23 cellular contexts compared by ENCODE assay signal in genomic region chr7:40978047-40978446, GRCh38.
DNase-seq lines count a peak whose midpoint lies in the region; ATAC-seq, FAIRE-seq and TF ChIP-seq lines count a peak whose summit lies in the region.
"Had no signal": no experiment of that assay in that cellular context is flagged by ENCODE, and none has a peak within 500 bp of the region (broad histone marks: within the 10 kb centered on the region; RNA-seq: fewer than 3 reads in every experiment).

No MANE protein-coding gene starts in this region.

- 90% methylated on average over 1 of the region's 1 CpG for WGBS in SK-N-SH (ENCODE audit: low lambda C conversion rate)

- intact Hi-C loops in PC-3 (cut with micrococcal nuclease), result no loop called here

- no peaks in the 10 kb centered on the region for H3K4me1 Mint-ChIP-seq in activated naive CD8-positive, alpha-beta T cell treated with anti-CD3 and anti-CD28 coated beads for 36 hours

- H3F3A ChIP-seq in SK-N-SH (replicated peaks; ENCODE audit: insufficient read depth) (no peaks in the 10 kb centered on the region), PC-3 (ENCODE audit: low read length, unreplicated experiment) (no peaks in the 10 kb centered on the region)

- H3K4me2 ChIP-seq in SK-N-SH (no peak overlapping the region), PC-3 (ENCODE audit: low read length) (no peak overlapping the region)
- H3K4me2 ChIP-seq: BLaER1 had no signal

- H3K9me3 ChIP-seq in SK-N-SH, result no peaks in the 10 kb centered on the region
- no peaks in the 10 kb centered on the region for H3K9me3 ChIP-seq in PC-3 (ENCODE audit: low read length)
- H3K9me3 ChIP-seq: BLaER1 had no signal

- H2AFZ ChIP-seq in SK-N-SH (ENCODE audit: low read depth), result no peak overlapping the region
- no peak overlapping the region for H2AFZ ChIP-seq in PC-3 (ENCODE audit: low read length)

- BruUV-seq in PC-3 (replicated peaks; lab: Mats Ljungman, UMichigan), result no TSS peak

- H3K27me3 Mint-ChIP-seq in activated naive CD8-positive, alpha-beta T cell treated with anti-CD3 and anti-CD28 coated beads for 36 hours, result peaks cover 5% of the 10 kb centered on the region

- CTCF ChIA-PET in SK-N-SH (lab: Yijun Ruan, JAX), result interaction anchor here (0.7 kb wide), 1 partner anchor 998 kb away, joined by 3 read pairs; no protein-coding TSS in a partner anchor
- CTCF ChIA-PET in PC-3 (lab: Charles Lee), result no interaction called here

- POLR2A ChIA-PET in SK-N-SH (lab: Yijun Ruan, JAX), result no interaction called here
- POLR2A ChIA-PET in PC-3 (lab: Charles Lee; ENCODE audit: unreplicated experiment), result no interaction called here

- H3K79me2 ChIP-seq in SK-N-SH (ENCODE audit: insufficient read depth), result no peaks in the 10 kb centered on the region
- H3K79me2 ChIP-seq in PC-3 (ENCODE audit: low read length), result no peaks in the 10 kb centered on the region

- no peak overlapping the region for H3K27ac Mint-ChIP-seq in activated naive CD8-positive, alpha-beta T cell treated with anti-CD3 and anti-CD28 coated beads for 36 hours
- H3K27ac Mint-ChIP-seq: CD8-positive, alpha-beta T cell had no signal

- H4K20me1 ChIP-seq in SK-N-SH (ENCODE audit: insufficient read depth) (no peaks in the 10 kb centered on the region), PC-3 (ENCODE audit: low read length) (no peaks in the 10 kb centered on the region)
- H4K20me1 ChIP-seq: BLaER1 had no signal

- no peak overlapping the region for H3K4me3 Mint-ChIP-seq in activated naive CD8-positive, alpha-beta T cell treated with anti-CD3 and anti-CD28 coated beads for 36 hours
- H3K4me3 Mint-ChIP-seq: CD8-positive, alpha-beta T cell; H9 had no signal

- ATAC-seq in SK-N-SH treated with all-trans-retinoic acid at 6 μM for 48 hours (no peak), PC-3 (no peak), HG03095 (IDR thresholded peaks at IDR 0.05; ENCODE audit: unreplicated experiment) (no peak)
- ATAC-seq: CD8-positive, alpha-beta T cell had no signal

- H3K36me3 ChIP-seq in SK-N-SH (replicated peaks in 1 of 2; ENCODE audit: control insufficient read depth in 1 of 2, insufficient read depth in 2 of 2, low read length in 1 of 2) (no peaks in the 10 kb centered on the region), PC-3 (ENCODE audit: low read depth, low read length) (no peaks in the 10 kb centered on the region)
- H3K36me3 ChIP-seq: BLaER1 had no signal

- DNase-seq in SK-N-SH (no peak), PC-3 (no peak), midbrain (lab: John Stamatoyannopoulos, UW) (peak; percentile 3), urothelium cell line (ENCODE audit: low spot score) (no peak), AG08396 (ENCODE audit: low spot score) (no peak)
- DNase-seq in activated naive CD8-positive, alpha-beta T cell treated with anti-CD3 and anti-CD28 coated beads for 36 hours, result no peak
- DNase-seq: CD8-positive, alpha-beta T cell; DMS79 treated with DMSO at 0.1 percent for 48 hours; H9; KG1; MM.1S; NCI-H1092; NCI-H1436 treated with DMSO at 0.1 percent for 48 hours; NCI-H2029 treated with DMSO at 0.1 percent for 48 hours; NCI-H2171; NCI-H526 treated with DMSO at 0.1 percent for 48 hours; NK-92 treated with Interleukin-12 subunit alpha and Interleukin-12 subunit beta, amount 100 ng/mL, for 24 hours; SHP77 treated with DMSO at 0.1 percent for 48 hours had no signal

- H3K9me2 ChIP-seq in SK-N-SH, result no peaks in the 10 kb centered on the region
- H3K9me2 ChIP-seq in PC-3 (replicated peaks; ENCODE audit: low read length), result no peaks in the 10 kb centered on the region

- H3K4me3 ChIP-seq in SK-N-SH (ENCODE audit: low read depth in 2 of 2, low read length in 1 of 2), result no peak overlapping the region
- no peak overlapping the region for H3K4me3 ChIP-seq in PC-3 (ENCODE audit: low read length)
- H3K4me3 ChIP-seq: BLaER1 had no signal

- no peaks in the 10 kb centered on the region for H3K9me3 Mint-ChIP-seq in activated naive CD8-positive, alpha-beta T cell treated with anti-CD3 and anti-CD28 coated beads for 36 hours

- H3K4me1 ChIP-seq in SK-N-SH (ENCODE audit: control insufficient read depth in 1 of 2, insufficient read depth in 2 of 2, low read depth in 1 of 2, low read length in 1 of 2) (peaks cover 0 to 12% of the 10 kb centered on the region in 2 experiments; a peak in 2 of 4 replicates), PC-3 (ENCODE audit: insufficient read depth, low read length) (peaks cover 13% of the 10 kb centered on the region; the same call in 1 of the 2 replicates)
- H3K4me1 ChIP-seq: BLaER1 had no signal

- TF ChIP-seq CTCF in SK-N-SH (IDR thresholded peaks at IDR 0.05) (no peak), PC-3 (conservative IDR thresholded peaks at IDR 0.05; ENCODE audit: low read depth, low read length) (no peak)

- H3K27me3 ChIP-seq in SK-N-SH (ENCODE audit: insufficient read depth) (no peaks in the 10 kb centered on the region), PC-3 (ENCODE audit: low read length) (no peaks in the 10 kb centered on the region)
- H3K27me3 ChIP-seq: BLaER1 had no signal

- H3K27ac ChIP-seq in SK-N-SH (ENCODE audit: low read depth in 2 of 2, low read length in 1 of 2), result no peak overlapping the region
- H3K27ac ChIP-seq in PC-3 (ENCODE audit: low read length), result peak overlapping the region; percentile 54
- H3K27ac ChIP-seq: BLaER1 had no signal

- no peak for TF ChIP-seq RAD21 in SK-N-SH (IDR thresholded peaks at IDR 0.05; ENCODE audit: low read length)

- no peaks in the 10 kb centered on the region for H3K36me3 Mint-ChIP-seq in activated naive CD8-positive, alpha-beta T cell treated with anti-CD3 and anti-CD28 coated beads for 36 hours
- H3K36me3 Mint-ChIP-seq: CD8-positive, alpha-beta T cell had no signal

- TF ChIP-seq EP300 in SK-N-SH (IDR thresholded peaks at IDR 0.05; ENCODE audit: borderline replicate concordance in 1 of 2, low read depth in 1 of 2, low read length in 1 of 2), result no peak

- FAIRE-seq in urothelium cell line (lab: Jason Lieb, UNC), result peak; percentile 55
- FAIRE-seq: D721Med, G401.6 had no signal

- H3K9ac ChIP-seq in SK-N-SH (no peak overlapping the region), PC-3 (ENCODE audit: low read length) (no peak overlapping the region)
- H3K9ac ChIP-seq: BLaER1 had no signal

TF ChIP-seq in SK-N-SH, 30 proteins besides CTCF, POLR2A, EP300 and RAD21 (continues in another document):
- TF ChIP-seq USF2 (IDR thresholded peaks at IDR 0.05; ENCODE audit: borderline replicate concordance, low read depth, low read length) (no peak), FOXJ3 (CRISPR knock-in tag; IDR thresholded peaks at IDR 0.05) (no peak), NFIC (IDR thresholded peaks at IDR 0.05; ENCODE audit: borderline replicate concordance) (peak; percentile 50; the same call in 1 of the 2 replicates), ZBTB33 (IDR thresholded peaks at IDR 0.05; ENCODE audit: borderline replicate concordance, low read depth) (no peak)

TF ChIP-seq in SK-N-SH treated with all-trans-retinoic acid at 6 μM for 48 hours, 23 proteins besides CTCF, POLR2A, EP300 and RAD21:
- TF ChIP-seq TSHZ2 (CRISPR knock-in tag; IDR thresholded peaks at IDR 0.05) (no peak), ZNF565 (CRISPR knock-in tag; conservative IDR thresholded peaks at IDR 0.05; ENCODE audit: low read depth) (no peak), ZC3H10 (CRISPR knock-in tag; IDR thresholded peaks at IDR 0.05) (no peak), TCF4 (CRISPR knock-in tag; IDR thresholded peaks at IDR 0.05; ENCODE audit: borderline replicate concordance) (no peak), ZNF8 (CRISPR knock-in tag; IDR thresholded peaks at IDR 0.05) (no peak), ZNF70 (CRISPR knock-in tag; IDR thresholded peaks at IDR 0.05) (no peak), TOX (CRISPR knock-in tag; IDR thresholded peaks at IDR 0.05; ENCODE audit: borderline replicate concordance) (no peak), OSR1 (CRISPR knock-in tag; IDR thresholded peaks at IDR 0.05) (no peak), PATZ1 (CRISPR knock-in tag; IDR thresholded peaks at IDR 0.05; ENCODE audit: borderline replicate concordance) (no peak), ZFP3 (CRISPR knock-in tag; IDR thresholded peaks at IDR 0.05) (no peak)
